Comparison of ENCODE assay signal across 18 cellular contexts in the genomic region with DNA sequence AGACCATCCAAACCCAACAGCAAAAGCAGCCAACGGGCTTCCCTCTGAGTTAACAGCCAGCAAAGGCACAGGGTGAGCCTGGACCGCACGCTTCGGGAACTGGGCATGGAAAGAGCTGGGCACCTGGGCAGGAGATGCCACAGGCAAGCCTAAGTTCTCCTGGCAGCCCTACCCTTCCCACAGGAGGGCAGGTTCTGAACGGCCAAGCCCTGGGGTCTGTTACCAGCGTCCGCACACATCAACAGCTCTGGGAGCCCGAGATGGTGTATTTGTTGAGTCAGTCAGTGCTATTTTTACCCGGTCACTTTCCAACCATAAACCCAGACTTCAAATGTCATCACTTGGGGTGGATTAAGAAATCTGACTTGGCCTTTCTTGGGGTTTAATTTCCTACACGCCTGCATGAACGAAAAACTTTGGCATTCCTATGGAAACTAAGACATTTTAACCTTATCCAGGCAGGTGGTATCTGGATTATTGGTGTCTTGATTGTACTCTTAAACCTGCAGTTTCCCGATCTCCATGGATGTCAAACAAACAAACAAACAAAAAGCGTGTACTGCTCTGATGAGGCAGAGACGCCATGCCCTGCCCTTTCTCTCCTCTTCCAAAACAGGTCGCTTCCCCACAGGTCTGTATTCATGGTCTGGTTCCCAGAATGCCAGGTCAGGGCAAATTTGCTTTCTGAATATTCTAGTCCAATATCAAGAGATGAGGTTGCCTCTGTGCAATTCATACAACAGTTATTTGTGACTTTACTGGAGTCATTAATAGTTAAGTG.
A peak's percentile ranks its signal among the peaks of the same experiment; 100 is the strongest.
DNase-seq lines count a peak whose midpoint lies in the region; ATAC-seq and TF ChIP-seq lines count a peak whose summit lies in the region.
"Had no signal": no experiment of that assay in that cellular context is flagged by ENCODE, and none has a peak within 500 bp of the region (broad histone marks: within the 10 kb centered on the region; RNA-seq: fewer than 3 reads in every experiment).

No MANE protein-coding gene starts in this region.

- no peak overlapping the region for H3K4me3 Mint-ChIP-seq in neural crest cell
- H3K4me3 Mint-ChIP-seq: activated naive CD8-positive, alpha-beta T cell treated with anti-CD3 and anti-CD28 coated beads, Interleukin-2, amount 10 ng/mL, durations not matched to agents 7 days and 5 days; B cell; nephron had no signal

- TF ChIP-seq CTCF in neural crest cell (conservative IDR thresholded peaks at IDR 0.05) = no peak

- no peaks in the 10 kb centered on the region for H3K36me3 ChIP-seq in aorta (ENCODE audit: control insufficient read depth in 1 of 2, insufficient read depth in 2 of 2, low read length in 1 of 2)
- no peaks in the 10 kb centered on the region for H3K36me3 ChIP-seq in effector memory CD4-positive, alpha-beta T cell (ENCODE audit: control insufficient read depth, insufficient read depth, low read length)
- H3K36me3 ChIP-seq: vagina had no signal

- peak; percentile 25 for DNase-seq in activated effector memory CD4-positive, alpha-beta T cell treated with anti-CD3 and anti-CD28 coated beads, Interleukin-2, amount 50 U/mL, for 16 hours
- no peak for DNase-seq in activated effector memory CD4-positive, alpha-beta T cell treated with Interleukin-2 at 50 U/mL for 16 hours
- DNase-seq in Right ventricle myocardium superior (no peak), neural crest cell (ENCODE audit: low read depth, low spot score) (no peak), aorta (no peak)
- no peak for DNase-seq in activated CD4-positive, CD25-positive, alpha-beta regulatory T cell treated with anti-CD3 and anti-CD28 coated beads, Interleukin-2, amount 50 U/mL, for 72 hours
- DNase-seq in effector memory CD4-positive, alpha-beta T cell = no peak
- DNase-seq: activated CD4-positive, alpha-beta T cell treated with anti-CD3 and anti-CD28 coated beads for 1 hour; activated naive CD8-positive, alpha-beta T cell treated with anti-CD3 and anti-CD28 coated beads, Interleukin-2, amount 10 ng/mL, durations not matched to agents 7 days and 5 days; left colon; NCI-H1436 treated with DMSO at 0.1 percent for 48 hours; NCI-H2171; NCI-H526 had no signal

- no peaks in the 10 kb centered on the region for H3K27me3 ChIP-seq in aorta (ENCODE audit: control insufficient read depth in 1 of 2, insufficient read depth in 2 of 2, low read length in 1 of 2)
- H3K27me3 ChIP-seq in effector memory CD4-positive, alpha-beta T cell (replicated peaks; ENCODE audit: control insufficient read depth, insufficient read depth, low read length, poor library complexity, severe bottlenecking) = no peaks in the 10 kb centered on the region
- H3K27me3 ChIP-seq: vagina had no signal

- 20 to 25% methylated on average over 15 of the region's 15 CpGs for WGBS in aorta, 2 donors

- intact Hi-C loops in Right ventricle myocardium superior (cut with DNase I) = no loop called here
- intact Hi-C loops in aorta (cut with DNase I) = loop anchor here in 1 of 2 donors (5.0 kb wide), 1 partner anchor 71 kb away; no protein-coding TSS in a partner anchor

- H3K27ac ChIP-seq in aorta (ENCODE audit: low read depth in 1 of 2, low read length in 2 of 2) = no peak overlapping the region
- no peak overlapping the region for H3K27ac ChIP-seq in effector memory CD4-positive, alpha-beta T cell (ENCODE audit: insufficient read depth, low read length, poor library complexity, severe bottlenecking)
- H3K27ac ChIP-seq: HL-60, vagina had no signal

- H3K9me3 Mint-ChIP-seq in neural crest cell = no peaks in the 10 kb centered on the region
- H3K9me3 Mint-ChIP-seq: activated naive CD8-positive, alpha-beta T cell treated with anti-CD3 and anti-CD28 coated beads, Interleukin-2, amount 10 ng/mL, durations not matched to agents 7 days and 5 days; nephron had no signal

- no peak overlapping the region for H3K4me3 ChIP-seq in aorta (ENCODE audit: low read length in 2 of 2)
- no peak overlapping the region for H3K4me3 ChIP-seq in effector memory CD4-positive, alpha-beta T cell (ENCODE audit: insufficient read depth, low read depth, low read length, poor library complexity, severe bottlenecking)
- H3K4me3 ChIP-seq: vagina had no signal

- peaks cover 22% of the 10 kb centered on the region for H3K4me1 Mint-ChIP-seq in neural crest cell

- ATAC-seq in Right ventricle myocardium superior (ENCODE audit: poor library complexity) (peak; percentile 86), aorta (ENCODE audit: low FRiP score) (peak; percentile 45), GM21619 (IDR thresholded peaks at IDR 0.05; ENCODE audit: unreplicated experiment) (no peak)
- ATAC-seq: left colon had no signal

- no peaks in the 10 kb centered on the region for H3K9me3 ChIP-seq in aorta (ENCODE audit: control insufficient read depth, low read length)
- H3K9me3 ChIP-seq in effector memory CD4-positive, alpha-beta T cell (ENCODE audit: control insufficient read depth, low read length) = no peaks in the 10 kb centered on the region
- H3K9me3 ChIP-seq: vagina had no signal

- peak overlapping the region; percentile 12 for H3K27ac Mint-ChIP-seq in neural crest cell (ENCODE audit: unreplicated experiment)
- H3K27ac Mint-ChIP-seq: activated naive CD8-positive, alpha-beta T cell treated with anti-CD3 and anti-CD28 coated beads, Interleukin-2, amount 10 ng/mL, durations not matched to agents 7 days and 5 days; B cell had no signal

- H3K36me3 Mint-ChIP-seq in neural crest cell (ENCODE audit: low read depth) = peaks cover 9% of the 10 kb centered on the region

- peaks cover 0 to 9% of the 10 kb centered on the region in 2 donors for H3K4me1 ChIP-seq in aorta (ENCODE audit: control insufficient read depth in 1 of 2, insufficient read depth in 2 of 2, low read length in 2 of 2)
- H3K4me1 ChIP-seq in effector memory CD4-positive, alpha-beta T cell (ENCODE audit: control insufficient read depth, insufficient read depth, low read length, poor library complexity, severe bottlenecking) = no peaks in the 10 kb centered on the region

- H3K27me3 Mint-ChIP-seq in neural crest cell (ENCODE audit: low read depth) = no peaks in the 10 kb centered on the region
- H3K27me3 Mint-ChIP-seq: activated naive CD8-positive, alpha-beta T cell treated with anti-CD3 and anti-CD28 coated beads, Interleukin-2, amount 10 ng/mL, durations not matched to agents 7 days and 5 days had no signal
